ENCODE assay signal across 8 cellular contexts in the genomic region with DNA sequence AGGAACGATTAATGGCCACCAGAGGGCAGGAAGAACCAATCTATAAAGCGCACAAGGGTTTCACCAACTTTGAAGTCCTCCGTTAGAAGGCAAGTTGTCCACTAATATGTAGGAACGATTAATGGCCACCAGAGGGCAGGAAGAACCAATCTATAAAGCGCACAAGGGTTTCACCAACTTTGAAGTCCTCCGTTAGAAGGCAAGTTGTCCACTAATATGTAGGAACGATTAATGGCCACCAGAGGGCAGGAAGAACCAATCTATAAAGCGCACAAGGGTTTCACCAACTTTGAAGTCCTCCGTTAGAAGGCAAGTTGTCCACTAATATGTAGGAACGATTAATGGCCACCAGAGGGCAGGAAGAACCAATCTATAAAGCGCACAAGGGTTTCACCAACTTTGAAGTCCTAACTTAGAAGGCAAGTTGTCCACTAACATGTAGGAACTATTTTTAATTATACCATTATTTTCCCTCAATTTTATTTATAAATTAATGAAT. TPM values are rescaled to one million over a fixed set of nuclear protein-coding genes. Genes with fewer than 3 reads are reported as not detected.
DNase-seq lines count a peak whose midpoint lies in the region; ATAC-seq and TF ChIP-seq lines count a peak whose summit lies in the region.
"Not testable (repeated sequence)": the region's sequence is repeated elsewhere in the genome, so short reads cannot be mapped to it uniquely, and the experiment has no call there.

No MANE protein-coding gene starts in this region.

- not testable (repeated sequence) for H3K4me3 ChIP-seq in Karpas-422 (ENCODE audit: low read length); coronary artery; gastroesophageal sphincter; thyroid gland (replicated peaks in 1 of 3)

- not testable (repeated sequence) for H3K27ac ChIP-seq in Karpas-422 (ENCODE audit: low read length); coronary artery; gastroesophageal sphincter; thyroid gland

- peak; percentile 81 for TF ChIP-seq CTCF in activated CD8-positive, alpha-beta T cell treated with anti-CD3 and anti-CD28 coated beads for 36 hours (IDR thresholded peaks at IDR 0.05)
- TF ChIP-seq CTCF in coronary artery (IDR thresholded peaks at IDR 0.05) (peak; percentile 56), gastroesophageal sphincter (IDR thresholded peaks at IDR 0.05) (peak in 3 of 4 experiments; percentile 24 to 56 (median 47)), thyroid gland (IDR thresholded peaks at IDR 0.05) (peak in 5 of 6 experiments; percentile 26 to 64 (median 52))

- peaks cover 11% of the 10 kb centered on the region for H3K27me3 Mint-ChIP-seq in activated CD8-positive, alpha-beta T cell treated with anti-CD3 and anti-CD28 coated beads for 36 hours

- H3K9me2 ChIP-seq in Karpas-422 (replicated peaks; ENCODE audit: insufficient read depth, low read length), result not testable (repeated sequence)

- not testable (repeated sequence) for H3K9me3 ChIP-seq in Karpas-422 (ENCODE audit: low read length); gastroesophageal sphincter; thyroid gland

- intact Hi-C loops in activated CD8-positive, alpha-beta T cell treated with anti-CD3 and anti-CD28 coated beads for 36 hours (cut with micrococcal nuclease), result not testable (repeated sequence)
- intact Hi-C loops in thyroid gland (cut with DNase I), result loop anchor here (10.0 kb wide), 1 partner anchor 469 kb away; no protein-coding TSS in a partner anchor

- not testable (repeated sequence) for H3K36me3 ChIP-seq in Karpas-422 (ENCODE audit: insufficient read depth, low read length); gastroesophageal sphincter; thyroid gland

- not testable (repeated sequence) for H3K4me3 Mint-ChIP-seq in activated CD8-positive, alpha-beta T cell treated with anti-CD3 and anti-CD28 coated beads for 36 hours

- not testable (repeated sequence) for H3K4me1 Mint-ChIP-seq in activated CD8-positive, alpha-beta T cell treated with anti-CD3 and anti-CD28 coated beads for 36 hours (ENCODE audit: low read depth)

- not testable (repeated sequence) for H3K27me3 ChIP-seq in Karpas-422 (ENCODE audit: low read length); gastroesophageal sphincter; thyroid gland

- TF ChIP-seq EP300 in gastroesophageal sphincter (IDR thresholded peaks at IDR 0.05), result not testable (repeated sequence)

- not testable (repeated sequence) for H2AFZ ChIP-seq in Karpas-422 (ENCODE audit: low read length)

- DNase-seq in DMS53 treated with DMSO at 0.1 percent for 48 hours (lab: John Stamatoyannopoulos, UW; ENCODE audit: unreplicated experiment) (peak; percentile 4), Karpas-422 (peak; percentile 47), OCI-M1 (lab: John Stamatoyannopoulos, UW) (peak; percentile 55), myocyte (ENCODE audit: low read depth) (peak; percentile 33)
- not testable (repeated sequence) for DNase-seq in activated CD8-positive, alpha-beta T cell treated with anti-CD3 and anti-CD28 coated beads for 36 hours; coronary artery (ENCODE audit: low spot score); thyroid gland

- WGBS in gastroesophageal sphincter (ENCODE audit: low coverage in 1 of 2), 2 donors, result 0 to 17% methylated on average over 1 to 2 of the region's 11 CpGs
- WGBS in thyroid gland, 2 donors, result 8% methylated on average over 3 of the region's 11 CpGs

- not testable (repeated sequence) for H4K20me1 ChIP-seq in Karpas-422 (ENCODE audit: insufficient read depth, low read depth, low read length)

- H3K79me2 ChIP-seq in Karpas-422 (ENCODE audit: low read length), result not testable (repeated sequence)

- not testable (repeated sequence) for H3K4me1 ChIP-seq in Karpas-422 (ENCODE audit: low read length)
- peaks cover 0 to 15% (median 0%) of the 10 kb centered on the region in 3 donors for H3K4me1 ChIP-seq in gastroesophageal sphincter
- H3K4me1 ChIP-seq in thyroid gland, result peaks cover 0 to 11% of the 10 kb centered on the region in 2 donors

- TF ChIP-seq POLR2A in gastroesophageal sphincter (IDR thresholded peaks at IDR 0.05); thyroid gland (IDR thresholded peaks at IDR 0.05): not testable (repeated sequence)

- not testable (repeated sequence) for H3K27ac Mint-ChIP-seq in activated CD8-positive, alpha-beta T cell treated with anti-CD3 and anti-CD28 coated beads for 36 hours

- not testable (repeated sequence) for H3K4me2 ChIP-seq in Karpas-422 (ENCODE audit: low read depth, low read length, poor library complexity, severe bottlenecking)

- CTCF ChIA-PET in activated CD8-positive, alpha-beta T cell treated with anti-CD3 and anti-CD28 coated beads for 36 hours (lab: Charles Lee), result interaction anchor here (0.6 to 4.2 kb wide), 16 partner anchors 9 to 628 kb away, joined by 3 to 74 read pairs (median 6); partner anchors contain the start of gene AKR1E2

- not testable (repeated sequence) for H3K36me3 Mint-ChIP-seq in activated CD8-positive, alpha-beta T cell treated with anti-CD3 and anti-CD28 coated beads for 36 hours (ENCODE audit: low read depth)

- H3K9ac ChIP-seq in Karpas-422 (ENCODE audit: low read length), result not testable (repeated sequence)

- POLR2A ChIA-PET in activated CD8-positive, alpha-beta T cell treated with anti-CD3 and anti-CD28 coated beads for 36 hours (lab: Charles Lee), result not testable (repeated sequence)

- not testable (repeated sequence) for ATAC-seq in activated CD8-positive, alpha-beta T cell treated with anti-CD3 and anti-CD28 coated beads for 36 hours; gastroesophageal sphincter

- not testable (repeated sequence) for H3K9me3 Mint-ChIP-seq in activated CD8-positive, alpha-beta T cell treated with anti-CD3 and anti-CD28 coated beads for 36 hours

RNA-seq across cellular contexts. Expression of gene AKR1E2, which starts 10.3 kb away (rescaled TPM):
- not detected in 2 replicates for total RNA-seq in Karpas-422 (2014; rRNA removed; shearing (Covaris generic); ENCODE audit: low replicate concordance)
- total RNA-seq in activated CD8-positive, alpha-beta T cell treated with anti-CD3 and anti-CD28 coated beads for 36 hours, result 1 to 10 TPM; 6.1 to 6.5 TPM
- total RNA-seq in gastroesophageal sphincter (10 to 100 TPM; 15.9 to 19.3 (median 16.0) TPM), myocyte (not detected in 2 replicates), thyroid gland (10 to 100 TPM; 14.4 to 18.5 (median 15.9) TPM)
- not detected for polyA plus RNA-seq in myocyte (2012)
